Comparison of ENCODE assay signal across 15 cellular contexts in genomic region chr3:134317106-134317947, GRCh38. TPM values are rescaled to one million over a fixed set of nuclear protein-coding genes. Genes with fewer than 3 reads are reported as not detected.
A peak's percentile ranks its signal among the peaks of the same experiment; 100 is the strongest.
DNase-seq lines count a peak whose midpoint lies in the region; FAIRE-seq and TF ChIP-seq lines count a peak whose summit lies in the region.
"Had no signal": no experiment of that assay in that cellular context is flagged by ENCODE, and none has a peak within 500 bp of the region (broad histone marks: within the 10 kb centered on the region; RNA-seq: fewer than 3 reads in every experiment).

No MANE protein-coding gene starts in this region.

- no peaks in the 10 kb centered on the region for H3K36me3 ChIP-seq in ascending aorta

- no peaks in the 10 kb centered on the region for H3K9me3 ChIP-seq in ascending aorta

- POLR2A ChIA-PET in activated CD4-positive, alpha-beta memory T cell treated with anti-CD3 and anti-CD28 coated beads, Interleukin-2, amount 10 ng/mL, durations not matched to agents 7 days and 5 days (lab: Charles Lee) = no interaction called here

- H3K4me1 ChIP-seq in ascending aorta = peaks cover 30 to 57% of the 10 kb centered on the region in 2 donors

- no peaks in the 10 kb centered on the region for H3K9me3 Mint-ChIP-seq in activated CD4-positive, alpha-beta memory T cell treated with anti-CD3 and anti-CD28 coated beads, Interleukin-2, amount 10 ng/mL, durations not matched to agents 7 days and 5 days
- H3K9me3 Mint-ChIP-seq: activated CD4-positive, alpha-beta memory T cell treated with anti-CD3 and anti-CD28 coated beads for 36 hours; activated naive CD4-positive, alpha-beta T cell treated with anti-CD3 and anti-CD28 coated beads, Interleukin-2, amount 50 U/mL, for 72 hours; T-helper 1 cell treated with Interleukin-12 subunit alpha and Interleukin-12 subunit beta and Interleukin-4 antibody, amounts not matched to agents 30 μg/mL and 1 μg/mL, for 36 hours had no signal

- H3K4me3 ChIP-seq in ascending aorta = no peak overlapping the region

- FAIRE-seq in urothelium cell line (lab: Jason Lieb, UNC) = no peak
- FAIRE-seq: GM12892 had no signal

- peak overlapping the region; percentile 50 to 62 for H3K27ac ChIP-seq in ascending aorta
- H3K27ac ChIP-seq: 22Rv1 had no signal

- CTCF ChIA-PET in activated CD4-positive, alpha-beta memory T cell treated with anti-CD3 and anti-CD28 coated beads, Interleukin-2, amount 10 ng/mL, durations not matched to agents 7 days and 5 days (lab: Charles Lee) = interaction anchor here (0.7 to 1.3 kb wide), 2 partner anchors 11 to 156 kb away, joined by 3 read pairs; no protein-coding TSS in a partner anchor

- intact Hi-C loops in ascending aorta (cut with DNase I) = loop anchor here (10.0 kb wide), 1 partner anchor 743 kb away; the partner anchor contains the start of gene CDV3

- peaks cover 33% of the 10 kb centered on the region for H3K27me3 Mint-ChIP-seq in activated CD4-positive, alpha-beta memory T cell treated with anti-CD3 and anti-CD28 coated beads, Interleukin-2, amount 10 ng/mL, durations not matched to agents 7 days and 5 days

- no peak overlapping the region for H3K27ac Mint-ChIP-seq in activated CD4-positive, alpha-beta memory T cell treated with anti-CD3 and anti-CD28 coated beads, Interleukin-2, amount 10 ng/mL, durations not matched to agents 7 days and 5 days
- H3K27ac Mint-ChIP-seq: activated CD4-positive, alpha-beta memory T cell treated with anti-CD3 and anti-CD28 coated beads for 36 hours; activated naive CD4-positive, alpha-beta T cell treated with anti-CD3 and anti-CD28 coated beads, Interleukin-2, amount 50 U/mL, for 72 hours; T-helper 1 cell treated with Interleukin-12 subunit alpha and Interleukin-12 subunit beta and Interleukin-4 antibody, amounts not matched to agents 30 μg/mL and 1 μg/mL, for 36 hours had no signal

- TF ChIP-seq CTCF in ascending aorta (IDR thresholded peaks at IDR 0.05) = no peak

- no peak overlapping the region for H3K4me3 Mint-ChIP-seq in activated CD4-positive, alpha-beta memory T cell treated with anti-CD3 and anti-CD28 coated beads, Interleukin-2, amount 10 ng/mL, durations not matched to agents 7 days and 5 days
- H3K4me3 Mint-ChIP-seq: activated CD4-positive, alpha-beta memory T cell treated with anti-CD3 and anti-CD28 coated beads for 36 hours; T-helper 1 cell treated with Interleukin-12 subunit alpha and Interleukin-12 subunit beta and Interleukin-4 antibody, amounts not matched to agents 30 μg/mL and 1 μg/mL, for 36 hours had no signal

- DNase-seq in activated CD8-positive, alpha-beta memory T cell treated with anti-CD3 and anti-CD28 coated beads for 24 hours = peak; percentile 32
- no peak for DNase-seq in activated CD8-positive, alpha-beta memory T cell treated with anti-CD3 and anti-CD28 coated beads, Interleukin-2, amount 50 U/mL, for 4 hours
- peak in 1 of 2 donors; percentile 72 for DNase-seq in ascending aorta (ENCODE audit: low spot score in 2 of 2)
- peak; percentile 34 for DNase-seq in hepatic stellate cell (ENCODE audit: low spot score)
- peak; percentile 53 for DNase-seq in urothelium cell line (ENCODE audit: low spot score)
- no peak for DNase-seq in activated CD4-positive, alpha-beta memory T cell treated with anti-CD3 and anti-CD28 coated beads, Interleukin-2, amount 10 ng/mL, durations not matched to agents 7 days and 5 days
- DNase-seq in NCI-H1092 (lab: John Stamatoyannopoulos, UW) = no peak
- DNase-seq in foreskin melanocyte = no peak
- DNase-seq: activated CD4-positive, alpha-beta memory T cell treated with anti-CD3 and anti-CD28 coated beads for 36 hours; DMS 273 treated with DMSO at 0.1 percent for 48 hours; retina had no signal

- H3K27me3 ChIP-seq in ascending aorta = no peaks in the 10 kb centered on the region

- H3K4me1 Mint-ChIP-seq in activated CD4-positive, alpha-beta memory T cell treated with anti-CD3 and anti-CD28 coated beads, Interleukin-2, amount 10 ng/mL, durations not matched to agents 7 days and 5 days = no peaks in the 10 kb centered on the region

- no peaks in the 10 kb centered on the region for H3K36me3 Mint-ChIP-seq in activated CD4-positive, alpha-beta memory T cell treated with anti-CD3 and anti-CD28 coated beads, Interleukin-2, amount 10 ng/mL, durations not matched to agents 7 days and 5 days (ENCODE audit: low read depth)
- H3K36me3 Mint-ChIP-seq: activated CD4-positive, alpha-beta memory T cell treated with anti-CD3 and anti-CD28 coated beads for 36 hours; activated naive CD4-positive, alpha-beta T cell treated with anti-CD3 and anti-CD28 coated beads, Interleukin-2, amount 50 U/mL, for 72 hours had no signal

RNA-seq across cellular contexts. Expression of gene AMOTL2, which starts 56.9 kb away (rescaled TPM):
- total RNA-seq in ascending aorta = 156 TPM
- not detected for total RNA-seq in activated CD4-positive, alpha-beta memory T cell treated with anti-CD3 and anti-CD28 coated beads, Interleukin-2, amount 10 ng/mL, durations not matched to agents 7 days and 5 days

Comparison
In these comparisons a context has a peak if more than half of its experiments do, and no peak if none do; other contexts are left out.
1. DNase-seq: peak in activated CD8-positive, alpha-beta memory T cell treated with anti-CD3 and anti-CD28 coated beads for 24 hours (single experiment), hepatic stellate cell (single experiment) and urothelium cell line (single experiment); none in activated CD8-positive, alpha-beta memory T cell treated with anti-CD3 and anti-CD28 coated beads, Interleukin-2, amount 50 U/mL, for 4 hours (single experiment), activated CD4-positive, alpha-beta memory T cell treated with anti-CD3 and anti-CD28 coated beads, Interleukin-2, amount 10 ng/mL, durations not matched to agents 7 days and 5 days (single experiment), NCI-H1092 (single experiment) and foreskin melanocyte (single experiment).
2. RNA of gene AMOTL2, which starts 56.9 kb away (total RNA-seq): 156 TPM in ascending aorta (single experiment); not detected in activated CD4-positive, alpha-beta memory T cell treated with anti-CD3 and anti-CD28 coated beads, Interleukin-2, amount 10 ng/mL, durations not matched to agents 7 days and 5 days; every median in the first group is over 100 times any median in the second.